Comparison of ENCODE assay signal across 23 cellular contexts in genomic region chr13:28089065-28089464, GRCh38. TPM values are rescaled to one million over a fixed set of nuclear protein-coding genes. Genes with fewer than 3 reads are reported as not detected.
DNase-seq lines count a peak whose midpoint lies in the region; ATAC-seq and TF ChIP-seq lines count a peak whose summit lies in the region.
"Had no signal": no experiment of that assay in that cellular context is flagged by ENCODE, and none has a peak within 500 bp of the region (broad histone marks: within the 10 kb centered on the region; RNA-seq: fewer than 3 reads in every experiment).

No MANE protein-coding gene starts in this region.

- DNase-seq in DMS53 (lab: John Stamatoyannopoulos, UW): peak; percentile 69
- peak; percentile 46 for DNase-seq in DMS53 treated with DMSO at 0.1 percent for 48 hours (lab: John Stamatoyannopoulos, UW; ENCODE audit: unreplicated experiment)
- DNase-seq in epithelial cell of proximal tubule (ENCODE audit: low read depth): peak; percentile 16
- DNase-seq in iPS-NIHi11 (ENCODE audit: low spot score): no peak
- DNase-seq in GM10248 (ENCODE audit: extremely low spot score): no peak
- no peak for DNase-seq in T-helper 2 cell treated with Interferon-gamma antibody and Interleukin-4, amounts not matched to agents 5 μg/mL and 100 μg/mL, for 36 hours (ENCODE audit: low spot score)
- DNase-seq: ACHN; BE2C; C1 segment of cervical spinal cord; CD4-positive, CD25-positive, alpha-beta regulatory T cell; CD8-positive, alpha-beta memory T cell; COR-L47; DMS 273 treated with DMSO at 0.1 percent for 48 hours; DMS79; GDM1; H7; HFFc6 had no signal

- no peak overlapping the region for H3K4me3 ChIP-seq in epithelial cell of proximal tubule (ENCODE audit: low read depth, low read length)
- H3K4me3 ChIP-seq: GM23338 had no signal

- no peaks in the 10 kb centered on the region for H3K9me3 Mint-ChIP-seq in activated T-helper 17 cell treated with anti-CD3 and anti-CD28 coated beads, Interleukin-2, amount 50 U/mL, for 72 hours
- H3K9me3 Mint-ChIP-seq in T-helper 2 cell treated with Interferon-gamma antibody and Interleukin-4, amounts not matched to agents 5 μg/mL and 100 μg/mL, for 36 hours: no peaks in the 10 kb centered on the region
- H3K9me3 Mint-ChIP-seq: GM23338, HFFc6 had no signal

- no peaks in the 10 kb centered on the region for H3K4me1 Mint-ChIP-seq in activated T-helper 17 cell treated with anti-CD3 and anti-CD28 coated beads, Interleukin-2, amount 50 U/mL, for 72 hours
- no peaks in the 10 kb centered on the region for H3K4me1 Mint-ChIP-seq in T-helper 2 cell treated with Interferon-gamma antibody and Interleukin-4, amounts not matched to agents 5 μg/mL and 100 μg/mL, for 36 hours (ENCODE audit: low read depth)
- H3K4me1 Mint-ChIP-seq: CD8-positive, alpha-beta memory T cell; GM23338 had no signal

- no peak for TF ChIP-seq CTCF in VCaP (conservative IDR thresholded peaks at IDR 0.05)
- TF ChIP-seq CTCF in epithelial cell of proximal tubule (conservative IDR thresholded peaks at IDR 0.05; ENCODE audit: low read depth, low read length): no peak
- no peak for TF ChIP-seq CTCF in GM10248 (IDR thresholded peaks at IDR 0.05; ENCODE audit: control extremely low read depth, extremely low read depth, low read depth, missing control alignments)

- H3K27me3 Mint-ChIP-seq in activated T-helper 17 cell treated with anti-CD3 and anti-CD28 coated beads, Interleukin-2, amount 50 U/mL, for 72 hours: peaks cover 18% of the 10 kb centered on the region
- H3K27me3 Mint-ChIP-seq in T-helper 2 cell treated with Interferon-gamma antibody and Interleukin-4, amounts not matched to agents 5 μg/mL and 100 μg/mL, for 36 hours (ENCODE audit: low read depth): peaks cover 29% of the 10 kb centered on the region

- H3K4me3 Mint-ChIP-seq in activated T-helper 17 cell treated with anti-CD3 and anti-CD28 coated beads, Interleukin-2, amount 50 U/mL, for 72 hours: no peak overlapping the region
- no peak overlapping the region for H3K4me3 Mint-ChIP-seq in T-helper 2 cell treated with Interferon-gamma antibody and Interleukin-4, amounts not matched to agents 5 μg/mL and 100 μg/mL, for 36 hours
- H3K4me3 Mint-ChIP-seq: CD4-positive, CD25-positive, alpha-beta regulatory T cell; CD8-positive, alpha-beta memory T cell; GM23338; HFFc6 had no signal

- no peak overlapping the region for H3K27ac Mint-ChIP-seq in activated T-helper 17 cell treated with anti-CD3 and anti-CD28 coated beads, Interleukin-2, amount 50 U/mL, for 72 hours
- no peak overlapping the region for H3K27ac Mint-ChIP-seq in T-helper 2 cell treated with Interferon-gamma antibody and Interleukin-4, amounts not matched to agents 5 μg/mL and 100 μg/mL, for 36 hours
- H3K27ac Mint-ChIP-seq: CD4-positive, CD25-positive, alpha-beta regulatory T cell; CD8-positive, alpha-beta memory T cell; GM23338; HFFc6 had no signal

- CTCF ChIA-PET in GM10248 (lab: Yijun Ruan, JAX): no interaction called here

- peak overlapping the region; percentile 48 for H3K27ac ChIP-seq in VCaP
- H3K27ac ChIP-seq: HL-60 had no signal

- POLR2A ChIA-PET in GM10248 (lab: Yijun Ruan, JAX): no interaction called here

- H3K36me3 Mint-ChIP-seq in activated T-helper 17 cell treated with anti-CD3 and anti-CD28 coated beads, Interleukin-2, amount 50 U/mL, for 72 hours (ENCODE audit: low read depth): no peaks in the 10 kb centered on the region
- H3K36me3 Mint-ChIP-seq in T-helper 2 cell treated with Interferon-gamma antibody and Interleukin-4, amounts not matched to agents 5 μg/mL and 100 μg/mL, for 36 hours (ENCODE audit: low read depth): no peaks in the 10 kb centered on the region
- H3K36me3 Mint-ChIP-seq: CD4-positive, CD25-positive, alpha-beta regulatory T cell had no signal

- no peak for ATAC-seq in activated T-helper 17 cell treated with anti-CD3 and anti-CD28 coated beads, Interleukin-2, amount 50 U/mL, for 72 hours (replicated peaks)
- ATAC-seq: GM23338, HCT116 had no signal

RNA-seq across cellular contexts. Expression of gene FLT3, which starts 11.3 kb away (rescaled TPM):
- 0.14 and 0.58 TPM in 2 replicates for total RNA-seq in epithelial cell of proximal tubule
- not detected for total RNA-seq in activated T-helper 17 cell treated with anti-CD3 and anti-CD28 coated beads, Interleukin-2, amount 50 U/mL, for 72 hours
- total RNA-seq: HFFc6, HT1080 had no signal

RNA-seq across cellular contexts. Expression of gene PAN3, which starts 49.3 kb away (rescaled TPM):
- 15.0 and 15.5 TPM in 2 replicates for total RNA-seq in epithelial cell of proximal tubule
- 10 to 100 TPM; 28.5 to 35.6 TPM for total RNA-seq in activated T-helper 17 cell treated with anti-CD3 and anti-CD28 coated beads, Interleukin-2, amount 50 U/mL, for 72 hours

Comparison
In these comparisons a context has a peak if more than half of its experiments do, and no peak if none do; other contexts are left out.
1. DNase-seq: peak in DMS53 (single experiment), DMS53 treated with DMSO at 0.1 percent for 48 hours (single experiment) and epithelial cell of proximal tubule (single experiment); none in iPS-NIHi11 (single experiment), GM10248 (single experiment) and T-helper 2 cell treated with Interferon-gamma antibody and Interleukin-4, amounts not matched to agents 5 μg/mL and 100 μg/mL, for 36 hours (single experiment).